In genomic region chr10:18681971-18682403, GRCh38 we compare ENCODE assay signal across 17 cellular contexts. TPM values are rescaled to one million over a fixed set of nuclear protein-coding genes. Genes with fewer than 3 reads are reported as not detected.
DNase-seq lines count a peak whose midpoint lies in the region; ATAC-seq, FAIRE-seq and TF ChIP-seq lines count a peak whose summit lies in the region.
"Had no signal": no experiment of that assay in that cellular context is flagged by ENCODE, and none has a peak within 500 bp of the region (broad histone marks: within the 10 kb centered on the region; RNA-seq: fewer than 3 reads in every experiment).

No MANE protein-coding gene starts in this region.

- H3K4me1 ChIP-seq in ACC112 (ENCODE audit: control insufficient read depth, insufficient read depth, low read length, unreplicated experiment) (peaks cover 47% of the 10 kb centered on the region), K562 (replicated peaks in 1 of 2; ENCODE audit: control insufficient read depth in 2 of 2, insufficient read depth in 2 of 2, low read length in 2 of 2) (no peaks in the 10 kb centered on the region; a peak in 1 of 5 replicates), lung (ENCODE audit: control insufficient read depth in 2 of 2, insufficient read depth in 2 of 2, low read length in 2 of 2) (no peaks in the 10 kb centered on the region), transverse colon (no peaks in the 10 kb centered on the region)
- H3K4me1 ChIP-seq: ascending aorta had no signal

- peaks cover under 1% of the 10 kb centered on the region; the same call in 1 of the 2 replicates for H3K36me3 ChIP-seq in ACC112 (ENCODE audit: insufficient read depth, low read length)
- H3K36me3 ChIP-seq in K562 (ENCODE audit: control insufficient read depth, insufficient read depth, low read length) = peaks cover 3% of the 10 kb centered on the region; the same call in 2 of the 3 replicates
- no peaks in the 10 kb centered on the region for H3K36me3 ChIP-seq in lung (ENCODE audit: control insufficient read depth in 2 of 2, insufficient read depth in 2 of 2, low read length in 2 of 2)
- peaks cover 0 to 5% (median 0%) of the 10 kb centered on the region in 4 donors for H3K36me3 ChIP-seq in transverse colon

- H3K36me3 Mint-ChIP-seq in HFFc6 (ENCODE audit: low read depth) = peaks cover 12% of the 10 kb centered on the region
- peaks cover 21% of the 10 kb centered on the region for H3K36me3 Mint-ChIP-seq in activated naive CD8-positive, alpha-beta T cell treated with anti-CD3 and anti-CD28 coated beads for 36 hours

- no peak overlapping the region for H2AFZ ChIP-seq in ACC112 (ENCODE audit: low read length, unreplicated experiment)
- H2AFZ ChIP-seq in K562 (ENCODE audit: low read depth, low read length) = no peak overlapping the region
- H2AFZ ChIP-seq: GM23338 had no signal

- ATAC-seq in K562 (no peak), lung (ENCODE audit: insufficient read depth, low FRiP score) (peak; percentile 89)
- ATAC-seq: GM23338 had no signal

- TF ChIP-seq EP300 in K562 (IDR thresholded peaks at IDR 0.05; ENCODE audit: low read length) (no peak), transverse colon (IDR thresholded peaks at IDR 0.05; ENCODE audit: low read depth) (no peak)

- H3K27ac ChIP-seq in ACC112 (ENCODE audit: low read depth, low read length) = peak overlapping the region; percentile 68
- H3K27ac ChIP-seq in K562 (ENCODE audit: extremely low read depth, low read depth, low read length) = no peak overlapping the region
- peak overlapping the region in 1 of 2 donors; percentile 31 for H3K27ac ChIP-seq in lung (ENCODE audit: low read depth in 1 of 2, low read length in 1 of 2)
- no peak overlapping the region for H3K27ac ChIP-seq in transverse colon
- H3K27ac ChIP-seq: ascending aorta, HL-60 had no signal

- no peak for DNase-seq in HFFc6
- no peak for DNase-seq in K562 (ENCODE audit: extremely low read depth in 1 of 4, low spot score in 3 of 4)
- DNase-seq in lung (ENCODE audit: low spot score) = no peak
- no peak for DNase-seq in activated CD4-positive, alpha-beta T cell treated with anti-CD3 and anti-CD28 coated beads for 48 hours
- DNase-seq in transverse colon = no peak
- DNase-seq in activated naive CD8-positive, alpha-beta T cell treated with anti-CD3 and anti-CD28 coated beads for 36 hours = no peak
- DNase-seq in NOMO-1 treated with dmso at 0.1 percent for 144 hours (lab: John Stamatoyannopoulos, UW; ENCODE audit: unreplicated experiment) = no peak
- DNase-seq: activated CD4-positive, alpha-beta T cell treated with anti-CD3 and anti-CD28 coated beads, Interleukin-2, amount 10 ng/mL, durations not matched to agents 7 days and 5 days; head of caudate nucleus; NCI-H2171 treated with DMSO at 0.1 percent for 48 hours; stimulated activated CD4-positive, alpha-beta T cell treated with anti-CD3 and anti-CD28 coated beads, Interleukin-15, amount 100 ng/mL, for 24 hours had no signal

- intact Hi-C loops in K562 (cut with micrococcal nuclease) (no loop called here), transverse colon (cut with DNase I; ENCODE audit: low total_unique reads) (no loop called here)

- no peaks in the 10 kb centered on the region for H3K9me1 ChIP-seq in K562 (ENCODE audit: control insufficient read depth, insufficient read depth, low read length)

- H3K4me3 ChIP-seq in ACC112 (ENCODE audit: low read depth, low read length) = no peak overlapping the region
- H3K4me3 ChIP-seq in K562 = no peak overlapping the region
- no peak overlapping the region for H3K4me3 ChIP-seq in lung
- H3K4me3 ChIP-seq in transverse colon = no peak overlapping the region
- H3K4me3 ChIP-seq: ascending aorta, GM23338 had no signal

- TF ChIP-seq CTCF in HFFc6 (IDR thresholded peaks at IDR 0.05) = no peak
- no peak for TF ChIP-seq CTCF in K562 (IDR thresholded peaks at IDR 0.05 in 2 of 3, conservative IDR thresholded peaks at IDR 0.05 in 1 of 3; ENCODE audit: insufficient read depth in 2 of 3, low read depth in 1 of 3, low read length in 3 of 3)
- TF ChIP-seq CTCF in lung (IDR thresholded peaks at IDR 0.05; ENCODE audit: control extremely low read depth, extremely low read depth) = no peak
- TF ChIP-seq CTCF in transverse colon (IDR thresholded peaks at IDR 0.05) = no peak

- no peak overlapping the region for H3K4me2 ChIP-seq in K562 (ENCODE audit: insufficient read depth, low read length)
- H3K4me2 ChIP-seq: GM23338 had no signal

- no peak for TF ChIP-seq RAD21 in K562 (CRISPR knock-in tag; conservative IDR thresholded peaks at IDR 0.05 in 1 of 2, IDR thresholded peaks at IDR 0.05 in 1 of 2)

- H3K9me3 Mint-ChIP-seq in HFFc6 = no peaks in the 10 kb centered on the region
- no peaks in the 10 kb centered on the region for H3K9me3 Mint-ChIP-seq in activated naive CD8-positive, alpha-beta T cell treated with anti-CD3 and anti-CD28 coated beads for 36 hours
- H3K9me3 Mint-ChIP-seq: activated CD4-positive, alpha-beta T cell treated with anti-CD3 and anti-CD28 coated beads, Interleukin-2, amount 10 ng/mL, durations not matched to agents 7 days and 5 days; activated T-helper 1 cell treated with anti-CD3 and anti-CD28 coated beads, Interleukin-12 subunit alpha, Interleukin-12 subunit beta, Interleukin-2, Interleukin-4 antibody, amounts not matched to agents 30 ng/mL and 10 ng/mL and 1 ng/mL, durations not matched to agents 14 hours and 24 hours and 36 hours; GM23338 had no signal

- WGBS in K562 (ENCODE audit: insufficient coverage, low coverage, missing lambda C conversion rate) = 48% methylated on average over 3 of the region's 3 CpGs
- WGBS in lung, 2 donors = 55 to 80% methylated on average over 3 of the region's 3 CpGs
- WGBS in transverse colon (ENCODE audit: low coverage in 1 of 2), 2 donors = 59 to 78% methylated on average over 3 of the region's 3 CpGs

- CTCF ChIA-PET in K562 (lab: Yijun Ruan, JAX; ENCODE audit: low intra/inter-chr PET ratio) = no interaction called here

- H3K27me3 ChIP-seq in ACC112 (ENCODE audit: insufficient read depth, low read length) (no peaks in the 10 kb centered on the region), K562 (ENCODE audit: control insufficient read depth in 2 of 2, insufficient read depth in 2 of 2, low read length in 2 of 2) (no peaks in the 10 kb centered on the region), lung (ENCODE audit: control insufficient read depth, insufficient read depth) (no peaks in the 10 kb centered on the region), transverse colon (no peaks in the 10 kb centered on the region)
- H3K27me3 ChIP-seq: ascending aorta had no signal

- peaks cover 48% of the 10 kb centered on the region for H3K4me1 Mint-ChIP-seq in HFFc6 (ENCODE audit: low read depth)
- H3K4me1 Mint-ChIP-seq in activated naive CD8-positive, alpha-beta T cell treated with anti-CD3 and anti-CD28 coated beads for 36 hours = peaks cover 20% of the 10 kb centered on the region

- H4K20me1 ChIP-seq in K562 (replicated peaks; ENCODE audit: control insufficient read depth, insufficient read depth, low read length) = no peaks in the 10 kb centered on the region

- H3K9me3 ChIP-seq in K562 (replicated peaks; ENCODE audit: control insufficient read depth, insufficient read depth, low read depth, low read length) (no peaks in the 10 kb centered on the region), lung (ENCODE audit: control insufficient read depth in 2 of 2, insufficient read depth in 1 of 2, low read length in 1 of 2) (no peaks in the 10 kb centered on the region), transverse colon (no peaks in the 10 kb centered on the region)
- H3K9me3 ChIP-seq: ascending aorta had no signal

- H3K9ac ChIP-seq in K562 (ENCODE audit: insufficient read depth in 1 of 2, low read depth in 2 of 2, low read length in 2 of 2) = no peak overlapping the region

- FAIRE-seq in K562 (lab: Jason Lieb, UNC) = peak; percentile 35
- FAIRE-seq: GM18507 had no signal

- no peaks in the 10 kb centered on the region for H3K79me2 ChIP-seq in ACC112 (ENCODE audit: control insufficient read depth, insufficient read depth, low read length, unreplicated experiment)
- no peaks in the 10 kb centered on the region for H3K79me2 ChIP-seq in K562 (ENCODE audit: control insufficient read depth, insufficient read depth, low read length)

- no peak for TF ChIP-seq POLR2A in K562 (conservative IDR thresholded peaks at IDR 0.05)
- no peak for TF ChIP-seq POLR2A in transverse colon (IDR thresholded peaks at IDR 0.05)

- H3K27ac Mint-ChIP-seq in HFFc6 = peak overlapping the region; percentile 74
- no peak overlapping the region for H3K27ac Mint-ChIP-seq in activated naive CD8-positive, alpha-beta T cell treated with anti-CD3 and anti-CD28 coated beads for 36 hours
- H3K27ac Mint-ChIP-seq: activated T-helper 1 cell treated with anti-CD3 and anti-CD28 coated beads, Interleukin-12 subunit alpha, Interleukin-12 subunit beta, Interleukin-2, Interleukin-4 antibody, amounts not matched to agents 30 ng/mL and 10 ng/mL and 1 ng/mL, durations not matched to agents 14 hours and 24 hours and 36 hours; GM23338 had no signal

- in situ Hi-C loops in K562 (cut with MboI) (no loop called here), transverse colon (cut with MboI; ENCODE audit: low pct_ligation_motif_present in 1 of 4, low pct_unique_long_range_greater_than_20kb in 1 of 4, low sequenced_read_pairs in 3 of 4) (no loop called here)

- BruUV-seq in K562 (replicated peaks; lab: Mats Ljungman, UMichigan) = no TSS peak

- POLR2A ChIA-PET in K562 (lab: Yijun Ruan, JAX) = no interaction called here

- H3K4me3 Mint-ChIP-seq in HFFc6 = peak overlapping the region; percentile 54
- H3K4me3 Mint-ChIP-seq in activated naive CD8-positive, alpha-beta T cell treated with anti-CD3 and anti-CD28 coated beads for 36 hours = no peak overlapping the region
- H3K4me3 Mint-ChIP-seq: activated CD4-positive, alpha-beta T cell treated with anti-CD3 and anti-CD28 coated beads, Interleukin-2, amount 10 ng/mL, durations not matched to agents 7 days and 5 days; activated T-helper 1 cell treated with anti-CD3 and anti-CD28 coated beads, Interleukin-12 subunit alpha, Interleukin-12 subunit beta, Interleukin-2, Interleukin-4 antibody, amounts not matched to agents 30 ng/mL and 10 ng/mL and 1 ng/mL, durations not matched to agents 14 hours and 24 hours and 36 hours; GM23338 had no signal

- H3K27me3 Mint-ChIP-seq in HFFc6 (ENCODE audit: insufficient read depth) = no peaks in the 10 kb centered on the region
- H3K27me3 Mint-ChIP-seq in activated naive CD8-positive, alpha-beta T cell treated with anti-CD3 and anti-CD28 coated beads for 36 hours = no peaks in the 10 kb centered on the region
- H3K27me3 Mint-ChIP-seq: activated CD4-positive, alpha-beta T cell treated with anti-CD3 and anti-CD28 coated beads, Interleukin-2, amount 10 ng/mL, durations not matched to agents 7 days and 5 days had no signal

RNA-seq across cellular contexts. Expression of gene ARL5B, which starts 22.8 kb away (rescaled TPM):
- total RNA-seq in HFFc6 (2021; fragmentation: NEBNext Ultra II Directional; extraction: Animal tissue kit (Norgen Biotek cat#: 25700)) = 1 to 10 TPM; 6.9 to 9.0 (median 8.7) TPM
- total RNA-seq in K562 (2011; cell fraction: chromatin; rRNA removed; ENCODE audit: low replicate concordance) = 5.3 and 20.2 TPM in 2 replicates
- total RNA-seq in K562 (2011; cell fraction: nucleolus; rRNA removed) = 3.5 and 4.5 TPM in 2 replicates
- 10.7 and 22.4 TPM in 2 replicates for total RNA-seq in K562 (2011; cell fraction: nucleoplasm; rRNA removed)
- 8.4 and 10.0 TPM in 2 replicates for total RNA-seq in K562 (2014; rRNA removed)
- total RNA-seq in K562 (2014; rRNA removed; fragmentation: Illumina TruSeq; extraction: Trizol) = 22.2 and 24.6 TPM in 2 replicates
- 15.7 and 17.7 TPM in 2 replicates for total RNA-seq in K562 (2015; rRNA removed; fragmentation: Illumina TruSeq; extraction: Trizol)
- total RNA-seq in K562 (2021) = 14.1 and 15.1 TPM in 2 replicates
- polyA plus RNA-seq in K562 (2011; rRNA removed) = 16.2 and 20.4 TPM in 2 replicates
- polyA plus RNA-seq in K562 (2011; cell fraction: cytosol; rRNA removed) = 2.2 and 6.8 TPM in 2 replicates
- polyA plus RNA-seq in K562 (2011; cell fraction: nucleus; rRNA removed) = 7.5 and 12.7 TPM in 2 replicates
- 9.3 and 12.0 TPM in 2 replicates for polyA plus RNA-seq in K562 (2012)
- 12.6 and 15.2 TPM in 2 replicates for polyA plus RNA-seq in K562 (2014; fragmentation: Illumina TruSeq; extraction: Trizol)
- 1 to 10 TPM; 4.1 to 4.7 TPM for polyA plus RNA-seq in K562 (2014; fragmentation: Nextera tagmentation; extraction: Ambion mirVana)
- 7.4 and 8.3 TPM in 2 replicates for polyA plus RNA-seq in K562 (2014; rRNA removed)
- 36.9 and 41.1 TPM in 2 replicates for polyA minus RNA-seq in K562 (2011; rRNA and poly(A)+ RNA removed)
- 11.4 and 16.8 TPM in 2 replicates for polyA minus RNA-seq in K562 (2011; cell fraction: cytosol; rRNA and poly(A)+ RNA removed)
- polyA minus RNA-seq in K562 (2011; cell fraction: nucleus; rRNA and poly(A)+ RNA removed) = 9.4 and 18.7 TPM in 2 replicates
- total RNA-seq in lung = 10 to 100 TPM in 1 of 2 donors, 1 to 10 TPM in 1; 9.8 to 49.2 TPM
- 1 to 10 TPM; 3.7 to 6.6 TPM for polyA plus RNA-seq in lung
- 10 to 100 TPM; 15.8 to 24.1 (median 18.7) TPM for total RNA-seq in transverse colon
- 10 to 100 TPM; 12.9 TPM for total RNA-seq in activated naive CD8-positive, alpha-beta T cell treated with anti-CD3 and anti-CD28 coated beads for 36 hours

RNA-seq across cellular contexts. Expression of gene NSUN6, which starts 30.6 kb away (rescaled TPM):
- 1 to 10 TPM; 3.7 to 6.0 (median 5.3) TPM for total RNA-seq in HFFc6 (2021; fragmentation: NEBNext Ultra II Directional; extraction: Animal tissue kit (Norgen Biotek cat#: 25700))
- 30.4 and 86.1 TPM in 2 replicates for total RNA-seq in K562 (2011; cell fraction: chromatin; rRNA removed; ENCODE audit: low replicate concordance)
- 27.7 and 31.2 TPM in 2 replicates for total RNA-seq in K562 (2011; cell fraction: nucleolus; rRNA removed)
- 41.6 and 42.2 TPM in 2 replicates for total RNA-seq in K562 (2011; cell fraction: nucleoplasm; rRNA removed)
- total RNA-seq in K562 (2014; rRNA removed) (15.8 and 20.7 TPM in 2 replicates), K562 (2014; rRNA removed; fragmentation: Illumina TruSeq; extraction: Trizol) (31.9 and 35.6 TPM in 2 replicates), K562 (2015; rRNA removed; fragmentation: Illumina TruSeq; extraction: Trizol) (23.1 and 24.4 TPM in 2 replicates), K562 (2021) (15.8 and 18.9 TPM in 2 replicates), lung (10 to 100 TPM in 1 of 2 donors, 1 to 10 TPM in 1; 8.2 to 30.5 TPM), transverse colon (10 to 100 TPM in 3 of 4 donors, 1 to 10 TPM in 1; 8.6 to 69.3 (median 15.4) TPM)
- polyA plus RNA-seq in K562 (2011; rRNA removed) (27.4 and 33.1 TPM in 2 replicates), K562 (2014; fragmentation: Illumina TruSeq; extraction: Trizol) (22.6 and 24.2 TPM in 2 replicates), K562 (2014; fragmentation: Nextera tagmentation; extraction: Ambion mirVana) (10 to 100 TPM; 12.5 to 19.1 TPM), K562 (2014; rRNA removed) (26.3 and 26.6 TPM in 2 replicates), lung (1 to 10 TPM; 4.0 to 4.8 TPM)
- 7.0 and 15.7 TPM in 2 replicates for polyA plus RNA-seq in K562 (2011; cell fraction: cytosol; rRNA removed)
- polyA plus RNA-seq in K562 (2011; cell fraction: nucleus; rRNA removed) = 32.9 and 39.6 TPM in 2 replicates
- polyA plus RNA-seq in K562 (2012) = 14.8 and 18.6 TPM in 2 replicates
- polyA minus RNA-seq in K562 (2011; rRNA and poly(A)+ RNA removed) = 47.2 and 48.6 TPM in 2 replicates
- 16.2 and 21.6 TPM in 2 replicates for polyA minus RNA-seq in K562 (2011; cell fraction: cytosol; rRNA and poly(A)+ RNA removed)
- polyA minus RNA-seq in K562 (2011; cell fraction: nucleus; rRNA and poly(A)+ RNA removed) = 40.3 and 79.2 TPM in 2 replicates
- total RNA-seq in activated naive CD8-positive, alpha-beta T cell treated with anti-CD3 and anti-CD28 coated beads for 36 hours = 10 to 100 TPM; 13.0 to 15.5 TPM
